ENCODE assay signal across 10 cellular contexts in genomic region chr3:159987291-159987711, GRCh38. TPM values are rescaled to one million over a fixed set of nuclear protein-coding genes. Genes with fewer than 3 reads are reported as not detected.
DNase-seq lines count a peak whose midpoint lies in the region; ATAC-seq, FAIRE-seq and TF ChIP-seq lines count a peak whose summit lies in the region.
"Had no signal": no experiment of that assay in that cellular context is flagged by ENCODE, and none has a peak within 500 bp of the region (broad histone marks: within the 10 kb centered on the region; RNA-seq: fewer than 3 reads in every experiment).

No MANE protein-coding gene starts in this region.

- no peak overlapping the region for H3K27ac Mint-ChIP-seq in T-helper 1 cell treated with Interleukin-12 subunit alpha and Interleukin-12 subunit beta and Interleukin-4 antibody, amounts not matched to agents 30 μg/mL and 1 μg/mL, for 36 hours
- no peak overlapping the region for H3K27ac Mint-ChIP-seq in activated naive CD8-positive, alpha-beta T cell treated with anti-CD3 and anti-CD28 coated beads, Interleukin-2, amount 10 ng/mL, durations not matched to agents 7 days and 5 days
- H3K27ac Mint-ChIP-seq in osteocyte (ENCODE audit: unreplicated experiment) = no peak overlapping the region

- no peaks in the 10 kb centered on the region for H3K9me3 Mint-ChIP-seq in T-helper 1 cell treated with Interleukin-12 subunit alpha and Interleukin-12 subunit beta and Interleukin-4 antibody, amounts not matched to agents 30 μg/mL and 1 μg/mL, for 36 hours
- no peaks in the 10 kb centered on the region for H3K9me3 Mint-ChIP-seq in activated naive CD8-positive, alpha-beta T cell treated with anti-CD3 and anti-CD28 coated beads, Interleukin-2, amount 10 ng/mL, durations not matched to agents 7 days and 5 days
- peaks cover 5% of the 10 kb centered on the region for H3K9me3 Mint-ChIP-seq in osteocyte (ENCODE audit: unreplicated experiment)

- H3K4me1 ChIP-seq in ovary (ENCODE audit: insufficient read depth) = peaks cover 3% of the 10 kb centered on the region

- intact Hi-C loops in ovary (cut with DNase I) = no loop called here

- no peaks in the 10 kb centered on the region for H3K36me3 ChIP-seq in ovary

- no peak overlapping the region for H3K4me3 ChIP-seq in ovary

- H3K27me3 ChIP-seq in ovary = no peaks in the 10 kb centered on the region

- FAIRE-seq in D721Med (lab: Jason Lieb, UNC) = no peak
- FAIRE-seq: colon had no signal

- H3K4me3 Mint-ChIP-seq in T-helper 1 cell treated with Interleukin-12 subunit alpha and Interleukin-12 subunit beta and Interleukin-4 antibody, amounts not matched to agents 30 μg/mL and 1 μg/mL, for 36 hours = peak overlapping the region; percentile 84
- peak overlapping the region; percentile 81 for H3K4me3 Mint-ChIP-seq in activated naive CD8-positive, alpha-beta T cell treated with anti-CD3 and anti-CD28 coated beads, Interleukin-2, amount 10 ng/mL, durations not matched to agents 7 days and 5 days
- H3K4me3 Mint-ChIP-seq in osteocyte (ENCODE audit: unreplicated experiment) = no peak overlapping the region

- TF ChIP-seq CTCF in osteocyte (IDR thresholded peaks at IDR 0.05) = peak; percentile 19
- no peak for TF ChIP-seq CTCF in D721Med (IDR thresholded peaks at IDR 0.05; ENCODE audit: insufficient read depth, missing control alignments)
- no peak for TF ChIP-seq CTCF in ovary (IDR thresholded peaks at IDR 0.05)

- peaks cover 19% of the 10 kb centered on the region for H3K4me1 Mint-ChIP-seq in T-helper 1 cell treated with Interleukin-12 subunit alpha and Interleukin-12 subunit beta and Interleukin-4 antibody, amounts not matched to agents 30 μg/mL and 1 μg/mL, for 36 hours (ENCODE audit: low read depth)
- H3K4me1 Mint-ChIP-seq in activated naive CD8-positive, alpha-beta T cell treated with anti-CD3 and anti-CD28 coated beads, Interleukin-2, amount 10 ng/mL, durations not matched to agents 7 days and 5 days = peaks cover 12% of the 10 kb centered on the region
- H3K4me1 Mint-ChIP-seq in osteocyte (ENCODE audit: unreplicated experiment) = peaks cover 31% of the 10 kb centered on the region

- TF ChIP-seq EP300 in ovary (IDR thresholded peaks at IDR 0.05) = no peak

- peaks cover 39% of the 10 kb centered on the region for H3K27me3 Mint-ChIP-seq in T-helper 1 cell treated with Interleukin-12 subunit alpha and Interleukin-12 subunit beta and Interleukin-4 antibody, amounts not matched to agents 30 μg/mL and 1 μg/mL, for 36 hours (ENCODE audit: low read depth)
- H3K27me3 Mint-ChIP-seq in activated naive CD8-positive, alpha-beta T cell treated with anti-CD3 and anti-CD28 coated beads, Interleukin-2, amount 10 ng/mL, durations not matched to agents 7 days and 5 days = peaks cover 30% of the 10 kb centered on the region
- no peaks in the 10 kb centered on the region for H3K27me3 Mint-ChIP-seq in osteocyte (ENCODE audit: unreplicated experiment)

- H3K27ac ChIP-seq in ovary = no peak overlapping the region

- no peak for TF ChIP-seq POLR2A in ovary (IDR thresholded peaks at IDR 0.05)

- H3K36me3 Mint-ChIP-seq in T-helper 1 cell treated with Interleukin-12 subunit alpha and Interleukin-12 subunit beta and Interleukin-4 antibody, amounts not matched to agents 30 μg/mL and 1 μg/mL, for 36 hours (ENCODE audit: low read depth) = no peaks in the 10 kb centered on the region
- H3K36me3 Mint-ChIP-seq in activated naive CD8-positive, alpha-beta T cell treated with anti-CD3 and anti-CD28 coated beads, Interleukin-2, amount 10 ng/mL, durations not matched to agents 7 days and 5 days = no peaks in the 10 kb centered on the region
- H3K36me3 Mint-ChIP-seq in osteocyte (ENCODE audit: unreplicated experiment) = no peaks in the 10 kb centered on the region

- DNase-seq in T-helper 1 cell (no peak), HT1080 (ENCODE audit: low read depth) (peak; percentile 72), osteocyte (ENCODE audit: extremely low spot score, unreplicated experiment) (no peak), D721Med (ENCODE audit: insufficient read length, low spot score) (no peak), ovary (no peak)
- DNase-seq in activated naive CD8-positive, alpha-beta T cell treated with anti-CD3 and anti-CD28 coated beads, Interleukin-2, amount 10 ng/mL, durations not matched to agents 7 days and 5 days = no peak
- DNase-seq in stimulated activated CD4-positive, alpha-beta T cell treated with anti-CD3 and anti-CD28 coated beads, Interleukin-4, amount 100 ng/mL, for 4 hours = no peak
- DNase-seq: substantia nigra had no signal

- POLR2A ChIA-PET in activated naive CD8-positive, alpha-beta T cell treated with anti-CD3 and anti-CD28 coated beads, Interleukin-2, amount 10 ng/mL, durations not matched to agents 7 days and 5 days (lab: Charles Lee) = interaction anchor here (1.7 kb wide), 1 partner anchor 411 kb away, joined by 3 read pairs; the partner anchor contains the start of gene IFT80

- H3K9me3 ChIP-seq in ovary = no peaks in the 10 kb centered on the region

- no peak for ATAC-seq in activated naive CD8-positive, alpha-beta T cell treated with anti-CD3 and anti-CD28 coated beads, Interleukin-2, amount 10 ng/mL, durations not matched to agents 7 days and 5 days (ENCODE audit: low read depth)

- 78 to 84% (median 82%) methylated on average over 5 of the region's 5 CpGs for WGBS in ovary, 3 donors

RNA-seq across cellular contexts. Expression of gene IL12A, which starts 1.3 kb away (rescaled TPM):
- 18.8 and 27.1 TPM in 2 replicates for total RNA-seq in HT1080 (2014; rRNA removed; shearing (Covaris generic))
- 6.1 and 11.2 TPM in 2 replicates for polyA plus RNA-seq in HT1080 (2015; cell fraction: cytosol; rRNA removed)
- 7.7 and 10.7 TPM in 2 replicates for polyA plus RNA-seq in HT1080 (2015; cell fraction: nucleus; rRNA removed)
- under 1 TPM; 0.19 to 0.65 TPM for total RNA-seq in activated naive CD8-positive, alpha-beta T cell treated with anti-CD3 and anti-CD28 coated beads, Interleukin-2, amount 10 ng/mL, durations not matched to agents 7 days and 5 days
- total RNA-seq in osteocyte (0.50 TPM in 1 of 2 replicates, not detected in the other), ovary (1 to 10 TPM in 1 of 7 donors, under 1 TPM in 5, not detected in 1; 0.15 to 6.0 (median 0.63) TPM)
- under 1 TPM; 0.33 to 0.37 TPM for polyA plus RNA-seq in ovary
